In the genomic region with DNA sequence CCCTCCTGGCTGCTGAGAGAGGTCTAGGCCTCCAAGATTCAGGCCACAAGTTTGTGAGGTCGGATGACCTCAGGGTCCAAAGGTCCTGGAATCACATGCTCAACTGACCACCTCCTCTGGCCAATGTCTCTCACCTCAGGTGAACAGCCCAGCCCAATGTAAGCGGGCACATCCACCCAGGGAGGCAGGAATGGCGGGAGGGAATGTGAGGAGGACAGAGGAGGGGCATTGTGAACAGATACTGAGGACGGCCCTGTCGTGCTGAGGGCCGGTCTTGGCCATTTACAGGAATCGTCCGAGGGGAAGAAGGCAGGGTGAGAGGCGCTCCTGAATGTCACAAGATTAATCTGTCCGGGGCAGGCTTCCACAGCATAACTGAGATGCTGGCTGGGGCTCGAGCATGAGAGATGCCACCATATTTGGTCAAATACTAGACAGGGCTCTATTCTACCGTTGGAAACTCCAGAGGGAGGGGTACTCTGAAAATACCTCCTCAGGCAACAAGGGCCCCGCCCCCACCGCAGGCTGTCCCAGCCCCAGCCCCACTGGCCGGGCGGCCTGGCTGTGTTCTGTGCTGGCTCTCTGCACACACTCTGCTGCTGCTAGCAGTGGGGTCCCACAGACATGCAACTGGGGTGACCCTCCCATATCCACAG, we compare ENCODE assay signal across 16 cellular contexts. TPM values are rescaled to one million over a fixed set of nuclear protein-coding genes. Genes with fewer than 3 reads are reported as not detected.
DNase-seq lines count a peak whose midpoint lies in the region; ATAC-seq and TF ChIP-seq lines count a peak whose summit lies in the region.
"Had no signal": no experiment of that assay in that cellular context is flagged by ENCODE, and none has a peak within 500 bp of the region (broad histone marks: within the 10 kb centered on the region; RNA-seq: fewer than 3 reads in every experiment).

No MANE protein-coding gene starts in this region.

- H3K27me3 Mint-ChIP-seq in HFFc6 (ENCODE audit: insufficient read depth) = peaks cover 3% of the 10 kb centered on the region

- H3K27ac Mint-ChIP-seq in HFFc6 = no peak overlapping the region
- H3K27ac Mint-ChIP-seq: CD8-positive, alpha-beta T cell had no signal

- no peaks in the 10 kb centered on the region for H3K36me3 Mint-ChIP-seq in HFFc6 (ENCODE audit: low read depth)

- TF ChIP-seq CTCF in HFFc6 (IDR thresholded peaks at IDR 0.05) = no peak

- no peaks in the 10 kb centered on the region for H3K9me3 Mint-ChIP-seq in HFFc6
- H3K9me3 Mint-ChIP-seq: CD8-positive, alpha-beta T cell had no signal

- DNase-seq in cardiac septum (ENCODE audit: low spot score) (peak; percentile 78), Right ventricle myocardium inferior (ENCODE audit: missing footprints) (no peak), hepatic stellate cell (ENCODE audit: low spot score) (peak; percentile 50), posterior vena cava (ENCODE audit: low spot score) (peak; percentile 90), GM19240 (ENCODE audit: insufficient read length, low spot score) (no peak), HFFc6 (no peak), cerebellum (ENCODE audit: low spot score) (no peak)
- DNase-seq: activated CD4-positive, alpha-beta T cell treated with anti-CD3 and anti-CD28 coated beads for 4 hours; CD8-positive, alpha-beta T cell; GF-D8; NCI-H82; nucleus accumbens; RPMI8226; T-helper 2 cell; upper lobe of left lung had no signal

- intact Hi-C loops in cardiac septum (cut with DNase I) (loop anchor here (5.0 kb wide), 2 partner anchors 107 to 182 kb away; no protein-coding TSS in a partner anchor), Right ventricle myocardium inferior (cut with DNase I) (no loop called here), posterior vena cava (cut with DNase I) (loop anchor here (2.0 to 5.0 kb wide), 3 partner anchors 37 to 52 kb away; no protein-coding TSS in a partner anchor)

- no peak overlapping the region for H3K4me3 Mint-ChIP-seq in HFFc6
- H3K4me3 Mint-ChIP-seq: CD8-positive, alpha-beta T cell had no signal

- no peak for ATAC-seq in Right ventricle myocardium inferior
- no peak for ATAC-seq in HG03432 (IDR thresholded peaks at IDR 0.05; ENCODE audit: unreplicated experiment)
- ATAC-seq: CD8-positive, alpha-beta T cell had no signal

- peaks cover 17% of the 10 kb centered on the region for H3K4me1 Mint-ChIP-seq in HFFc6 (ENCODE audit: low read depth)

RNA-seq across cellular contexts. Expression of a gene that starts 1.5 kb away (rescaled TPM):
- total RNA-seq in cardiac septum = not detected
- total RNA-seq in Right ventricle myocardium inferior = not detected
- 10 to 100 TPM in 1 of 2 donors, 1 to 10 TPM in 1; 8.5 to 15.2 TPM for total RNA-seq in posterior vena cava
- total RNA-seq in HFFc6 (2021; fragmentation: NEBNext Ultra II Directional; extraction: Animal tissue kit (Norgen Biotek cat#: 25700)) = under 1 TPM; 0.50 to 0.85 (median 0.76) TPM
- total RNA-seq in cerebellum = not detected
- total RNA-seq: CD8-positive, alpha-beta T cell had no signal

RNA-seq across cellular contexts. Expression of a gene that starts 22.7 kb away (rescaled TPM):
- total RNA-seq in cardiac septum = 4.3 TPM
- 2.7 TPM for total RNA-seq in Right ventricle myocardium inferior
- total RNA-seq in posterior vena cava = 1 to 10 TPM; 3.1 to 5.6 TPM
- 10 to 100 TPM in 5 of 6 experiments, 1 to 10 TPM in 1; 9.8 to 13.5 (median 11.0) TPM for total RNA-seq in HFFc6 (2021; fragmentation: NEBNext Ultra II Directional; extraction: Animal tissue kit (Norgen Biotek cat#: 25700))
- total RNA-seq in cerebellum = 9.0 TPM

RNA-seq across cellular contexts. Expression of a gene that starts 35.3 kb away (rescaled TPM):
- total RNA-seq in cardiac septum (11.0 TPM), Right ventricle myocardium inferior (11.6 TPM), posterior vena cava (10 to 100 TPM; 13.1 to 16.0 TPM), cerebellum (29.2 TPM)
- 10 to 100 TPM; 15.6 to 18.9 (median 17.5) TPM for total RNA-seq in HFFc6 (2021; fragmentation: NEBNext Ultra II Directional; extraction: Animal tissue kit (Norgen Biotek cat#: 25700))

Comparison
In these comparisons a context has a peak if more than half of its experiments do, and no peak if none do; other contexts are left out.
1. DNase-seq: peak in cardiac septum (single experiment), hepatic stellate cell (single experiment) and posterior vena cava (single experiment); none in Right ventricle myocardium inferior (single experiment), GM19240 (single experiment), HFFc6 (single experiment) and cerebellum (single experiment).